10 cellular contexts compared by ENCODE assay signal in the genomic region with DNA sequence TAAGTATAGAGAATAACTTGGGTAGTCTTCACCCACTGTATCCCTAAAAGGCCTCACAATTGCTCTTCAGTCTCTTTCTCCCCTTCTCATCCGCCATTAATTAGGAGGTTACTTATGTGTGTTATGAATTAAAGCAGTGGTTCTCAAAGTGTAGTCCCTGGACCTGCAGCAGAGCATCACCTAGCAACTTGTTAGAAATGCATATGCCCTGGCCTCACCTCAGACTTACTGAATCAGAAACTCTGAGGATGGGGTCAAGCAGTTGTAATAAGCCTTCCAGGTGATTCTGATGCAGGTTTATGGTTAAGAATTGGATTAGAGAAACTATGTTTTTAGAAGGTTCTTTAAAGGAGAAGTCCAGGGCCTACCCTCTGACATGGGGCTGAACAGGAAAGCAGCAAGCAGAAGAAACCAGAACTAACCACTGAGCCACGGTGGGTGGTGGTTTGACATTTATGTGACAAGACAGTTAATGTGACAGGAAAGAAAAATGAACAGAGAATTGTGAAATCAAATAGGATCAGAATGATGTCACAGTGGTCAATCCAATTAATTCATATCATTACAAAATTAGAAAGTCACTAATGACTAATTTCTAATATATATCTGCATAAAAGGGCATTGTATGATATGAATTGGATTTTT. TPM values are rescaled to one million over a fixed set of nuclear protein-coding genes. Genes with fewer than 3 reads are reported as not detected.
DNase-seq lines count a peak whose midpoint lies in the region; TF ChIP-seq lines count a peak whose summit lies in the region.
"Had no signal": no experiment of that assay in that cellular context is flagged by ENCODE, and none has a peak within 500 bp of the region (broad histone marks: within the 10 kb centered on the region; RNA-seq: fewer than 3 reads in every experiment).

No MANE protein-coding gene starts in this region.

- no peak overlapping the region for H3K4me3 ChIP-seq in uterus

- TF ChIP-seq CTCF in uterus (IDR thresholded peaks at IDR 0.05) = no peak

- H3K27ac ChIP-seq in layer of hippocampus (ENCODE audit: low read depth, low read length) = peak overlapping the region; percentile 1
- H3K27ac ChIP-seq in uterus = peak overlapping the region; percentile 69 to 74

- no peak for TF ChIP-seq POLR2A in uterus (IDR thresholded peaks at IDR 0.05)

- H3K4me1 Mint-ChIP-seq in activated naive CD4-positive, alpha-beta T cell treated with anti-CD3 and anti-CD28 coated beads, Interleukin-2, amount 10 ng/mL, durations not matched to agents 7 days and 5 days = peaks cover 6% of the 10 kb centered on the region
- no peaks in the 10 kb centered on the region for H3K4me1 Mint-ChIP-seq in activated naive CD4-positive, alpha-beta T cell treated with anti-CD3 and anti-CD28 coated beads for 36 hours (ENCODE audit: low read depth)
- H3K4me1 Mint-ChIP-seq: H9 had no signal

- peak; percentile 23 for DNase-seq in activated naive CD4-positive, alpha-beta T cell treated with anti-CD3 and anti-CD28 coated beads, Interleukin-2, amount 10 ng/mL, durations not matched to agents 7 days and 5 days
- no peak for DNase-seq in activated naive CD4-positive, alpha-beta T cell treated with anti-CD3 and anti-CD28 coated beads, Interleukin-2, amount 50 U/mL, for 16 hours
- peak; percentile 86 for DNase-seq in NOMO-1 treated with DMSO at 0.1 percent for 48 hours (lab: John Stamatoyannopoulos, UW; ENCODE audit: unreplicated experiment)
- DNase-seq in uterus = no peak
- DNase-seq in SW 1271 (lab: John Stamatoyannopoulos, UW) = no peak
- no peak for DNase-seq in NCI-H146 (lab: John Stamatoyannopoulos, UW)
- DNase-seq in activated naive CD4-positive, alpha-beta T cell treated with anti-CD3 and anti-CD28 coated beads for 36 hours = no peak
- DNase-seq: H9 had no signal

- H3K9me3 ChIP-seq in uterus = no peaks in the 10 kb centered on the region

- H3K9me3 Mint-ChIP-seq in activated naive CD4-positive, alpha-beta T cell treated with anti-CD3 and anti-CD28 coated beads, Interleukin-2, amount 10 ng/mL, durations not matched to agents 7 days and 5 days = no peaks in the 10 kb centered on the region
- H3K9me3 Mint-ChIP-seq in activated naive CD4-positive, alpha-beta T cell treated with anti-CD3 and anti-CD28 coated beads for 36 hours = no peaks in the 10 kb centered on the region

- H3K36me3 ChIP-seq in uterus = no peaks in the 10 kb centered on the region

- H3K27me3 ChIP-seq in layer of hippocampus (ENCODE audit: control insufficient read depth, insufficient read depth, low read length) (no peaks in the 10 kb centered on the region), uterus (no peaks in the 10 kb centered on the region)

- no peak overlapping the region for H3K4me3 Mint-ChIP-seq in activated naive CD4-positive, alpha-beta T cell treated with anti-CD3 and anti-CD28 coated beads, Interleukin-2, amount 10 ng/mL, durations not matched to agents 7 days and 5 days
- no peak overlapping the region for H3K4me3 Mint-ChIP-seq in activated naive CD4-positive, alpha-beta T cell treated with anti-CD3 and anti-CD28 coated beads for 36 hours
- H3K4me3 Mint-ChIP-seq: activated naive CD8-positive, alpha-beta T cell; H9 had no signal

- H3K4me1 ChIP-seq in uterus = peaks cover 0 to 3% of the 10 kb centered on the region in 2 donors

- intact Hi-C loops in uterus (cut with DNase I; ENCODE audit: low total_unique reads) = no loop called here
- intact Hi-C loops in activated naive CD4-positive, alpha-beta T cell treated with anti-CD3 and anti-CD28 coated beads for 36 hours (cut with micrococcal nuclease) = no loop called here

- no peaks in the 10 kb centered on the region for H3K36me3 Mint-ChIP-seq in activated naive CD4-positive, alpha-beta T cell treated with anti-CD3 and anti-CD28 coated beads, Interleukin-2, amount 10 ng/mL, durations not matched to agents 7 days and 5 days
- H3K36me3 Mint-ChIP-seq in activated naive CD4-positive, alpha-beta T cell treated with anti-CD3 and anti-CD28 coated beads for 36 hours (ENCODE audit: low read depth) = no peaks in the 10 kb centered on the region
- H3K36me3 Mint-ChIP-seq: activated naive CD8-positive, alpha-beta T cell had no signal

- CTCF ChIA-PET in activated naive CD4-positive, alpha-beta T cell treated with anti-CD3 and anti-CD28 coated beads, Interleukin-2, amount 10 ng/mL, durations not matched to agents 7 days and 5 days (lab: Charles Lee) = no interaction called here
- CTCF ChIA-PET in activated naive CD4-positive, alpha-beta T cell treated with anti-CD3 and anti-CD28 coated beads for 36 hours (lab: Charles Lee) = no interaction called here

- peak overlapping the region; percentile 7 for H3K27ac Mint-ChIP-seq in activated naive CD4-positive, alpha-beta T cell treated with anti-CD3 and anti-CD28 coated beads, Interleukin-2, amount 10 ng/mL, durations not matched to agents 7 days and 5 days
- no peak overlapping the region for H3K27ac Mint-ChIP-seq in activated naive CD4-positive, alpha-beta T cell treated with anti-CD3 and anti-CD28 coated beads for 36 hours
- H3K27ac Mint-ChIP-seq: activated naive CD8-positive, alpha-beta T cell had no signal

- no peaks in the 10 kb centered on the region for H3K27me3 Mint-ChIP-seq in activated naive CD4-positive, alpha-beta T cell treated with anti-CD3 and anti-CD28 coated beads, Interleukin-2, amount 10 ng/mL, durations not matched to agents 7 days and 5 days
- H3K27me3 Mint-ChIP-seq in activated naive CD4-positive, alpha-beta T cell treated with anti-CD3 and anti-CD28 coated beads for 36 hours (ENCODE audit: low read depth) = peaks cover 2% of the 10 kb centered on the region

RNA-seq across cellular contexts. Expression of a gene that starts 37.6 kb away (rescaled TPM):
- 10 to 100 TPM; 42.4 to 99.5 (median 69.5) TPM for total RNA-seq in uterus
- total RNA-seq in activated naive CD4-positive, alpha-beta T cell treated with anti-CD3 and anti-CD28 coated beads for 36 hours = under 1 TPM; 0.26 to 0.35 TPM

Comparison
In these comparisons a context has a peak if more than half of its experiments do, and no peak if none do; other contexts are left out.
1. DNase-seq: peak in activated naive CD4-positive, alpha-beta T cell treated with anti-CD3 and anti-CD28 coated beads, Interleukin-2, amount 10 ng/mL, durations not matched to agents 7 days and 5 days (single experiment) and NOMO-1 treated with DMSO at 0.1 percent for 48 hours (single experiment); none in activated naive CD4-positive, alpha-beta T cell treated with anti-CD3 and anti-CD28 coated beads, Interleukin-2, amount 50 U/mL, for 16 hours (single experiment), uterus (0 of 2), SW 1271 (0 of 2), NCI-H146 (single experiment) and activated naive CD4-positive, alpha-beta T cell treated with anti-CD3 and anti-CD28 coated beads for 36 hours (single experiment).
2. RNA of a gene that starts 37.6 kb away (total RNA-seq): 42.4 to 99.5 TPM in uterus; 0.26 to 0.35 TPM in activated naive CD4-positive, alpha-beta T cell treated with anti-CD3 and anti-CD28 coated beads for 36 hours; every median in the first group is over 10 times any median in the second.